In the genomic region with DNA sequence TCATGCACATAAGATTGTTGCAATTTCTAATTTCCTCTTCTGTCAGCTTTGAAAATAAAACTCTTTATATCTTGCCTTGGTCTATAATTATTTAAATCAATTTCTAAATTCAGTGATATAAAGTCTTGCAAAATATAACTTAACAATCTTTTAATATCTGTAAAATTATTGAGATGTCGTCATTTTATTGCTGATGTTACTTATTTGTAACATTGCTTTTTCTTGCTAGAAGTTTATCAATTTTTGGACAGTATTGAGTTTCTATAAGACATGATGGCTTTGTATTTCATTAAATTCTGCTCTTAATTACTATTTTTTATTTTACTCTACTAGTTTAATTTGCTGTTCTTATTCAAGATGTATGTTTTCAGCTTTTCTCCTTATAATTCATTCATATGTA, we compare ENCODE assay signal across 9 cellular contexts.
"Had no signal": no experiment of that assay in that cellular context is flagged by ENCODE, and none has a peak within 500 bp of the region (broad histone marks: within the 10 kb centered on the region; RNA-seq: fewer than 3 reads in every experiment).

No MANE protein-coding gene starts in this region.

- H3K4me3 ChIP-seq: HAP-1 had no signal

- H3K36me3 ChIP-seq: HAP-1 had no signal

- H3K4me1 ChIP-seq: HAP-1 had no signal

- DNase-seq: GOT3, H7, HFFc6, IMR-90, KBM-7 had no signal

- H3K27ac ChIP-seq: HL-60, KMS-11 had no signal

- H3K9ac ChIP-seq: KMS-11 had no signal

- ATAC-seq: HCT116 had no signal

- H3K4me2 ChIP-seq: KMS-11 had no signal

- H3K9me3 ChIP-seq: HAP-1 had no signal
